8 cellular contexts compared by ENCODE assay signal in genomic region chr5:139177281-139177680, GRCh38. TPM values are rescaled to one million over a fixed set of nuclear protein-coding genes. Genes with fewer than 3 reads are reported as not detected.
A peak's percentile ranks its signal among the peaks of the same experiment; 100 is the strongest.
DNase-seq lines count a peak whose midpoint lies in the region; ATAC-seq, FAIRE-seq and TF ChIP-seq lines count a peak whose summit lies in the region.
"Not testable (repeated sequence)": the region's sequence is repeated elsewhere in the genome, so short reads cannot be mapped to it uniquely, and the experiment has no call there.

No MANE protein-coding gene starts in this region.

- H4K20me1 ChIP-seq in OCI-LY1 (ENCODE audit: insufficient read depth, low read length); GM12878 (ENCODE audit: control insufficient read depth, insufficient read depth): not testable (repeated sequence)

- in situ Hi-C loops in GM12878 (cut with MboI); gastrocnemius medialis (cut with MboI; ENCODE audit: low sequenced_read_pairs in 4 of 4); transverse colon (cut with MboI; ENCODE audit: low pct_ligation_motif_present in 1 of 4, low pct_unique_long_range_greater_than_20kb in 1 of 4, low sequenced_read_pairs in 3 of 4): not testable (repeated sequence)

- not testable (repeated sequence) for TF ChIP-seq EP300 in GM12878 (IDR thresholded peaks at IDR 0.05; ENCODE audit: borderline replicate concordance in 1 of 2, control insufficient read depth in 1 of 2, low read depth in 2 of 2, low read length in 2 of 2); esophagus muscularis mucosa (IDR thresholded peaks at IDR 0.05); transverse colon (IDR thresholded peaks at IDR 0.05; ENCODE audit: low read depth)

- not testable (repeated sequence) for TF ChIP-seq RAD21 in GM12878 (IDR thresholded peaks at IDR 0.05; ENCODE audit: insufficient read depth, low read depth, low read length)

- not testable (repeated sequence) for H3K4me3 Mint-ChIP-seq in nephron

- peak overlapping the region in 2 of 3 experiments; percentile 96 to 97 for H3K27ac Mint-ChIP-seq in nephron

- H3K4me2 ChIP-seq in OCI-LY1 (ENCODE audit: low read length): peak overlapping the region; percentile 27; the same call in 1 of the 2 replicates
- H3K4me2 ChIP-seq in GM12878 (ENCODE audit: control insufficient read depth, insufficient read depth): peak overlapping the region; percentile 78; the same call in 1 of the 2 replicates

- SMC1A ChIA-PET in GM12878 (lab: Charles Lee; ENCODE audit: uncharacterized antibody, unreplicated experiment): interaction anchor here (0.8 to 1.9 kb wide), 4 partner anchors 13 to 70 kb away, joined by 3 to 8 read pairs (median 3); no protein-coding TSS in a partner anchor

- intact Hi-C loops in GM12878 (cut with micrococcal nuclease; ENCODE audit: unreplicated experiment); esophagus muscularis mucosa (cut with DNase I); right cardiac atrium (cut with DNase I); transverse colon (cut with DNase I; ENCODE audit: low total_unique reads): not testable (repeated sequence)
- intact Hi-C loops in gastrocnemius medialis (cut with DNase I; ENCODE audit: low total_unique reads): loop anchor here (1.0 to 5.0 kb wide), 3 partner anchors 21 to 95 kb away; partner anchors contain the start of gene SIL1

- RAD21 ChIA-PET in GM12878 (lab: Charles Lee; ENCODE audit: unreplicated experiment): not testable (repeated sequence)

- not testable (repeated sequence) for BruUV-seq in GM12878 (replicated peaks; lab: Mats Ljungman, UMichigan)

- not testable (repeated sequence) for ATAC-seq in GM12878, right cardiac atrium
- peak; percentile 34 to 40 for ATAC-seq in gastrocnemius medialis

- FAIRE-seq in GM12878 (lab: Jason Lieb, UNC): not testable (repeated sequence)

- peaks cover 37% of the 10 kb centered on the region for H3K4me1 Mint-ChIP-seq in nephron

- not testable (repeated sequence) for H2AFZ ChIP-seq in OCI-LY1 (ENCODE audit: low read length); GM12878 (ENCODE audit: control insufficient read depth, low read depth, low read length)

- H3K9me3 Mint-ChIP-seq in nephron: peaks cover 21% of the 10 kb centered on the region

- H3K9me2 ChIP-seq in OCI-LY1 (ENCODE audit: low read depth, low read length): not testable (repeated sequence)

- H3K27me3 Mint-ChIP-seq in nephron (ENCODE audit: low read depth): not testable (repeated sequence)

- CTCF ChIA-PET in GM12878 (lab: Yijun Ruan, JAX): not testable (repeated sequence)

- H3K27ac ChIP-seq in C4-2B: peak overlapping the region; percentile 76
- peak overlapping the region; percentile 76 for H3K27ac ChIP-seq in OCI-LY1 (ENCODE audit: low read depth, low read length, poor library complexity, severe bottlenecking)
- H3K27ac ChIP-seq in GM12878 (ENCODE audit: control insufficient read depth, insufficient read depth): peak overlapping the region; percentile 71
- H3K27ac ChIP-seq in esophagus muscularis mucosa (replicated peaks in 1 of 4): peak overlapping the region; percentile 69 to 77 (median 74)
- peak overlapping the region; percentile 37 for H3K27ac ChIP-seq in right cardiac atrium (ENCODE audit: low read length)
- peak overlapping the region; percentile 91 to 96 (median 93) for H3K27ac ChIP-seq in gastrocnemius medialis
- peak overlapping the region; percentile 25 to 72 (median 56) for H3K27ac ChIP-seq in transverse colon

- not testable (repeated sequence) for H3K9ac ChIP-seq in OCI-LY1 (ENCODE audit: low read length)
- peak overlapping the region; percentile 37 for H3K9ac ChIP-seq in GM12878 (ENCODE audit: control insufficient read depth, insufficient read depth, low read length)

- H3K27me3 ChIP-seq in OCI-LY1 (ENCODE audit: insufficient read depth, low read length); GM12878 (replicated peaks in 1 of 2; ENCODE audit: control insufficient read depth in 2 of 2, insufficient read depth in 2 of 2, low read length in 1 of 2); esophagus muscularis mucosa; right cardiac atrium (ENCODE audit: control insufficient read depth, insufficient read depth); gastrocnemius medialis; transverse colon: not testable (repeated sequence)

- not testable (repeated sequence) for DNase-seq in GM12878 (ENCODE audit: low read depth, low spot score); esophagus muscularis mucosa (ENCODE audit: extremely low spot score); right cardiac atrium; transverse colon
- peak; percentile 59 to 73 for DNase-seq in gastrocnemius medialis

- not testable (repeated sequence) for TF ChIP-seq CTCF in C4-2B (conservative IDR thresholded peaks at IDR 0.05); OCI-LY1 (IDR thresholded peaks at IDR 0.05; ENCODE audit: low read length); GM12878 (IDR thresholded peaks at IDR 0.05 in 2 of 3, conservative IDR thresholded peaks at IDR 0.05 in 1 of 3; ENCODE audit: control insufficient read depth in 2 of 3, extremely low read depth in 1 of 3, insufficient read depth in 1 of 3, low read depth in 3 of 3, low read length in 3 of 3); esophagus muscularis mucosa (IDR thresholded peaks at IDR 0.05); nephron (IDR thresholded peaks at IDR 0.05; ENCODE audit: unreplicated experiment in 3 of 3); gastrocnemius medialis (IDR thresholded peaks at IDR 0.05 in 4 of 5, conservative IDR thresholded peaks at IDR 0.05 in 1 of 5); transverse colon (IDR thresholded peaks at IDR 0.05)

- H3K9me3 ChIP-seq in OCI-LY1 (ENCODE audit: low read length); GM12878 (replicated peaks; ENCODE audit: control insufficient read depth, insufficient read depth, low read length); esophagus muscularis mucosa; right cardiac atrium (ENCODE audit: control insufficient read depth, low read length); gastrocnemius medialis; transverse colon: not testable (repeated sequence)

- H3K4me3 ChIP-seq in OCI-LY1 (ENCODE audit: low read depth, low read length, poor library complexity, severe bottlenecking); GM12878; esophagus muscularis mucosa; right cardiac atrium (ENCODE audit: low read length); gastrocnemius medialis; transverse colon: not testable (repeated sequence)

- not testable (repeated sequence) for H3K36me3 ChIP-seq in OCI-LY1 (ENCODE audit: insufficient read depth, low read length); GM12878 (ENCODE audit: control insufficient read depth in 2 of 2, insufficient read depth in 2 of 2, low read length in 1 of 2); esophagus muscularis mucosa; gastrocnemius medialis; transverse colon

- peaks cover 12% of the 10 kb centered on the region for H3K36me3 Mint-ChIP-seq in nephron (ENCODE audit: low read depth)

- H3K79me2 ChIP-seq in OCI-LY1 (ENCODE audit: insufficient read depth, low read length): not testable (repeated sequence)
- peaks cover 30% of the 10 kb centered on the region for H3K79me2 ChIP-seq in GM12878 (ENCODE audit: control insufficient read depth, insufficient read depth, low read length)

- 99% methylated on average over 9 of the region's 9 CpGs for WGBS in GM12878 (ENCODE audit: insufficient coverage, insufficient replicate concordance, low lambda C conversion rate, missing lambda C conversion rate)
- WGBS in esophagus muscularis mucosa: 93% methylated on average over 9 of the region's 9 CpGs
- WGBS in right cardiac atrium: 95% methylated on average over 9 of the region's 9 CpGs
- WGBS in transverse colon (ENCODE audit: low coverage in 1 of 2), 2 donors: 96% methylated on average over 9 of the region's 9 CpGs; no CpG with 5 or more reads in 1 of the 2 donors

- not testable (repeated sequence) for H3F3A ChIP-seq in OCI-LY1 (ENCODE audit: insufficient read depth, low read length)

- TF ChIP-seq POLR2A in GM12878 (IDR thresholded peaks at IDR 0.05; ENCODE audit: low read depth, low read length); esophagus muscularis mucosa (IDR thresholded peaks at IDR 0.05; ENCODE audit: low read depth); transverse colon (IDR thresholded peaks at IDR 0.05): not testable (repeated sequence)
- TF ChIP-seq POLR2A in gastrocnemius medialis (IDR thresholded peaks at IDR 0.05): peak; percentile 25 to 51

- POLR2A ChIA-PET in GM12878 (lab: Charles Lee): interaction anchor here (0.5 to 0.6 kb wide), 2 partner anchors 166 to 548 kb away, joined by 4 to 6 read pairs; no protein-coding TSS in a partner anchor

- H3K4me1 ChIP-seq in OCI-LY1 (ENCODE audit: insufficient read depth, low read length, severe bottlenecking) (peaks cover 22% of the 10 kb centered on the region), GM12878 (ENCODE audit: control insufficient read depth, insufficient read depth, low read length) (peaks cover 26% of the 10 kb centered on the region), esophagus muscularis mucosa (peaks cover 49 to 53% (median 51%) of the 10 kb centered on the region in 4 donors), right cardiac atrium (ENCODE audit: control insufficient read depth, insufficient read depth, low read length) (peaks cover 22% of the 10 kb centered on the region), gastrocnemius medialis (peaks cover 50 to 55% of the 10 kb centered on the region in 2 donors), transverse colon (peaks cover 31 to 44% (median 36%) of the 10 kb centered on the region in 4 donors)

RNA-seq across cellular contexts. Expression of gene SIL1, which starts 20.9 kb away (rescaled TPM):
- 58.0 and 62.8 TPM in 2 replicates for total RNA-seq in GM12878 (2013; cell fraction: nucleolus; rRNA removed)
- total RNA-seq in GM12878 (2014; rRNA removed) (36.2 and 41.2 TPM in 2 replicates), GM12878 (2014; rRNA removed; fragmentation: Illumina TruSeq; extraction: Trizol) (23.9 and 25.7 TPM in 2 replicates), GM12878 (2021) (41.4 and 42.9 TPM in 2 replicates), esophagus muscularis mucosa (10 to 100 TPM; 20.3 to 39.2 (median 29.1) TPM), right cardiac atrium (10 to 100 TPM; 43.4 to 51.6 (median 43.7) TPM), gastrocnemius medialis (10 to 100 TPM; 36.6 to 52.6 (median 48.2) TPM), transverse colon (10 to 100 TPM; 11.1 to 38.1 (median 29.0) TPM)
- 30.8 TPM for polyA plus RNA-seq in GM12878 (2011; ENCODE audit: low read depth)
- polyA plus RNA-seq in GM12878 (2011; rRNA removed) (21.4 and 28.0 TPM in 2 replicates), GM12878 (2014; fragmentation: Illumina TruSeq; extraction: Trizol) (26.1 and 27.7 TPM in 2 replicates), GM12878 (2014; fragmentation: Nextera tagmentation; extraction: Ambion mirVana) (1 to 10 TPM; 4.1 to 8.2 TPM), GM12878 (2014; rRNA removed) (32.6 and 40.7 TPM in 2 replicates), GM12878 (2016; fragmentation: Nextera tagmentation; extraction: Ambion mirVana) (10 to 100 TPM; 43.1 to 49.8 TPM), right cardiac atrium (44.4 TPM)
- polyA plus RNA-seq in GM12878 (2011; cell fraction: cytosol; rRNA removed): 24.3 and 37.9 TPM in 2 replicates
- 17.2 and 18.8 TPM in 2 replicates for polyA plus RNA-seq in GM12878 (2011; cell fraction: nucleus; rRNA removed)
- polyA plus RNA-seq in GM12878 (2012): 31.7 and 33.1 TPM in 2 replicates
- polyA minus RNA-seq in GM12878 (2011; rRNA and poly(A)+ RNA removed): 21.7 and 33.2 TPM in 2 replicates
- polyA minus RNA-seq in GM12878 (2011; cell fraction: cytosol; rRNA and poly(A)+ RNA removed): 10.8 and 15.6 TPM in 2 replicates
- polyA minus RNA-seq in GM12878 (2011; cell fraction: nucleus; rRNA and poly(A)+ RNA removed): 10.2 and 17.8 TPM in 2 replicates

Comparison
In these comparisons a context has a peak if more than half of its experiments do, and no peak if none do; other contexts are left out.
1. H3K27ac ChIP-seq: peak in every context shown above with its lines; median percentile 93 in gastrocnemius medialis; 76 in C4-2B; 76 in OCI-LY1; 74 in esophagus muscularis mucosa; 71 in GM12878; 56 in transverse colon; 37 in right cardiac atrium.